ENCODE assay signal across 1 cellular context in the genomic region with DNA sequence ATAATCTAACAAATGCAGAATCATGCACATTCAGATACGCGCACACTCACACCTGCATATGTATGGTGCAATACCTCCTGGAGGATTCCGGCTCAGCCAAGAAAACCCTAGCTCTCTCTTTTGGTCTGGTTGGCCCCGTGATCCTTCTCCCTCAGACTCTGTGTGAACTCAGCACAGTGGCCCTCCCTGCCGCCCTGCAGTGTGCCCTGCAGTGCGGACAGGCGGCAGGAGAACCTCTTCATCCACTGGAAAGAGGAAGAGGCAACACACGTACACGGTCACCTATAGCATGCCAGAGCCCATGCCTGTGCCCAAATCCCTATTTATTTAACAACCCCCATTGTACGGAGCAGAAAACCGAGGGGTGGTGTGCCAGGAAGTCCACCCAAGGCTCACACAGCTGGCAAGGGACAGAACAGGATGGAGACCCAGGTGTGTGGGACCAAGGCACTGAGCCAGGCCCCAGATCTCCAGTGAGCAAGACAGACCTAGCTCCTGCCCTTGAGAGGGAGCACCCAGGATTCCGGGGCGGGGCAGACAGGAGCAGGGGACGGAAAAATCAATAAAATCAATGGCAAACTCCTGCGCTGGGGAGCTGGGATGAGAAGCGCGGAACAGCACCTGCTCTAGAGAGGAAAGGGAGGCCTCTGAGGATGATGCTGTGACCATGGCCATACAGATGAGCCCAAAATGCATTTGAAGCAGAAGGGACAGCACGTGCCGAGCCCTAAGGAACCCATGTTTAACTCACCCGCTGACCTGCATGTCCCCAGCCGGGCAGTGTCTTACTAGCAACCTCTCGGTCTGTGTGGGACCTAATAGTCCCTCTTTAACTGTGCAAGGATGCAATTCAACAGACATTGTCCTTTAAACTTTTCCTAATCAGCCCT.
TF ChIP-seq lines count a peak whose summit lies in the region.

No MANE protein-coding gene starts in this region.

TF ChIP-seq in HepG2, 621 proteins besides CTCF, POLR2A, EP300 and RAD21 (continued from another document and continues in another):
- TF ChIP-seq, protein P1, sequence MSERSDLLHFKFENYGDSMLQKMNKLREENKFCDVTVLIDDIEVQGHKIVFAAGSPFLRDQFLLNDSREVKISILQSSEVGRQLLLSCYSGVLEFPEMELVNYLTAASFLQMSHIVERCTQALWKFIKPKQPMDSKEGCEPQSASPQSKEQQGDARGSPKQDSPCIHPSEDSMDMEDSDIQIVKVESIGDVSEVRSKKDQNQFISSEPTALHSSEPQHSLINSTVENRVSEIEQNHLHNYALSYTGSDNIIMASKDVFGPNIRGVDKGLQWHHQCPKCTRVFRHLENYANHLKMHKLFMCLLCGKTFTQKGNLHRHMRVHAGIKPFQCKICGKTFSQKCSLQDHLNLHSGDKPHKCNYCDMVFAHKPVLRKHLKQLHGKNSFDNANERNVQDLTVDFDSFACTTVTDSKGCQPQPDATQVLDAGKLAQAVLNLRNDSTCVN (CRISPR knock-in tag; IDR thresholded peaks at IDR 0.05; ENCODE audit: borderline replicate concordance), result peak; percentile 84
- TF ChIP-seq, protein P2, sequence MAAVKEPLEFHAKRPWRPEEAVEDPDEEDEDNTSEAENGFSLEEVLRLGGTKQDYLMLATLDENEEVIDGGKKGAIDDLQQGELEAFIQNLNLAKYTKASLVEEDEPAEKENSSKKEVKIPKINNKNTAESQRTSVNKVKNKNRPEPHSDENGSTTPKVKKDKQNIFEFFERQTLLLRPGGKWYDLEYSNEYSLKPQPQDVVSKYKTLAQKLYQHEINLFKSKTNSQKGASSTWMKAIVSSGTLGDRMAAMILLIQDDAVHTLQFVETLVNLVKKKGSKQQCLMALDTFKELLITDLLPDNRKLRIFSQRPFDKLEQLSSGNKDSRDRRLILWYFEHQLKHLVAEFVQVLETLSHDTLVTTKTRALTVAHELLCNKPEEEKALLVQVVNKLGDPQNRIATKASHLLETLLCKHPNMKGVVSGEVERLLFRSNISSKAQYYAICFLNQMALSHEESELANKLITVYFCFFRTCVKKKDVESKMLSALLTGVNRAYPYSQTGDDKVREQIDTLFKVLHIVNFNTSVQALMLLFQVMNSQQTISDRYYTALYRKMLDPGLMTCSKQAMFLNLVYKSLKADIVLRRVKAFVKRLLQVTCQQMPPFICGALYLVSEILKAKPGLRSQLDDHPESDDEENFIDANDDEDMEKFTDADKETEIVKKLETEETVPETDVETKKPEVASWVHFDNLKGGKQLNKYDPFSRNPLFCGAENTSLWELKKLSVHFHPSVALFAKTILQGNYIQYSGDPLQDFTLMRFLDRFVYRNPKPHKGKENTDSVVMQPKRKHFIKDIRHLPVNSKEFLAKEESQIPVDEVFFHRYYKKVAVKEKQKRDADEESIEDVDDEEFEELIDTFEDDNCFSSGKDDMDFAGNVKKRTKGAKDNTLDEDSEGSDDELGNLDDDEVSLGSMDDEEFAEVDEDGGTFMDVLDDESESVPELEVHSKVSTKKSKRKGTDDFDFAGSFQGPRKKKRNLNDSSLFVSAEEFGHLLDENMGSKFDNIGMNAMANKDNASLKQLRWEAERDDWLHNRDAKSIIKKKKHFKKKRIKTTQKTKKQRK (IDR thresholded peaks at IDR 0.05; ENCODE audit: low read length), result no peak
- no peak for TF ChIP-seq ZNF7 (CRISPR knock-in tag; IDR thresholded peaks at IDR 0.05)
- TF ChIP-seq DNMT1 (CRISPR knock-in tag; IDR thresholded peaks at IDR 0.05), result no peak
- peak; percentile 59; the same call in 1 of the 2 replicates for TF ChIP-seq FOXO1 (CRISPR knock-in tag; IDR thresholded peaks at IDR 0.05)
- TF ChIP-seq ZNF670 (CRISPR knock-in tag; IDR thresholded peaks at IDR 0.05; ENCODE audit: borderline replicate concordance), result 0 out of 2 replicates have a peak, but pooled peaks have one; percentile 47
- TF ChIP-seq SPEN (CRISPR knock-in tag; IDR thresholded peaks at IDR 0.05; ENCODE audit: low read depth), result no peak
- TF ChIP-seq SMAD9 (CRISPR knock-in tag; IDR thresholded peaks at IDR 0.05), result no peak
- TF ChIP-seq PAX8 (CRISPR knock-in tag; IDR thresholded peaks at IDR 0.05; ENCODE audit: borderline replicate concordance), result no peak
- TF ChIP-seq, protein P3, sequence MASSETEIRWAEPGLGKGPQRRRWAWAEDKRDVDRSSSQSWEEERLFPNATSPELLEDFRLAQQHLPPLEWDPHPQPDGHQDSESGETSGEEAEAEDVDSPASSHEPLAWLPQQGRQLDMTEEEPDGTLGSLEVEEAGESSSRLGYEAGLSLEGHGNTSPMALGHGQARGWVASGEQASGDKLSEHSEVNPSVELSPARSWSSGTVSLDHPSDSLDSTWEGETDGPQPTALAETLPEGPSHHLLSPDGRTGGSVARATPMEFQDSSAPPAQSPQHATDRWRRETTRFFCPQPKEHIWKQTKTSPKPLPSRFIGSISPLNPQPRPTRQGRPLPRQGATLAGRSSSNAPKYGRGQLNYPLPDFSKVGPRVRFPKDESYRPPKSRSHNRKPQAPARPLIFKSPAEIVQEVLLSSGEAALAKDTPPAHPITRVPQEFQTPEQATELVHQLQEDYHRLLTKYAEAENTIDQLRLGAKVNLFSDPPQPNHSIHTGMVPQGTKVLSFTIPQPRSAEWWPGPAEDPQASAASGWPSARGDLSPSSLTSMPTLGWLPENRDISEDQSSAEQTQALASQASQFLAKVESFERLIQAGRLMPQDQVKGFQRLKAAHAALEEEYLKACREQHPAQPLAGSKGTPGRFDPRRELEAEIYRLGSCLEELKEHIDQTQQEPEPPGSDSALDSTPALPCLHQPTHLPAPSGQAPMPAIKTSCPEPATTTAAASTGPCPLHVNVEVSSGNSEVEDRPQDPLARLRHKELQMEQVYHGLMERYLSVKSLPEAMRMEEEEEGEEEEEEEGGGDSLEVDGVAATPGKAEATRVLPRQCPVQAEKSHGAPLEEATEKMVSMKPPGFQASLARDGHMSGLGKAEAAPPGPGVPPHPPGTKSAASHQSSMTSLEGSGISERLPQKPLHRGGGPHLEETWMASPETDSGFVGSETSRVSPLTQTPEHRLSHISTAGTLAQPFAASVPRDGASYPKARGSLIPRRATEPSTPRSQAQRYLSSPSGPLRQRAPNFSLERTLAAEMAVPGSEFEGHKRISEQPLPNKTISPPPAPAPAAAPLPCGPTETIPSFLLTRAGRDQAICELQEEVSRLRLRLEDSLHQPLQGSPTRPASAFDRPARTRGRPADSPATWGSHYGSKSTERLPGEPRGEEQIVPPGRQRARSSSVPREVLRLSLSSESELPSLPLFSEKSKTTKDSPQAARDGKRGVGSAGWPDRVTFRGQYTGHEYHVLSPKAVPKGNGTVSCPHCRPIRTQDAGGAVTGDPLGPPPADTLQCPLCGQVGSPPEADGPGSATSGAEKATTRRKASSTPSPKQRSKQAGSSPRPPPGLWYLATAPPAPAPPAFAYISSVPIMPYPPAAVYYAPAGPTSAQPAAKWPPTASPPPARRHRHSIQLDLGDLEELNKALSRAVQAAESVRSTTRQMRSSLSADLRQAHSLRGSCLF (CRISPR knock-in tag; IDR thresholded peaks at IDR 0.05; ENCODE audit: borderline replicate concordance), result no peak
- TF ChIP-seq ZNF777 (CRISPR knock-in tag; IDR thresholded peaks at IDR 0.05), result peak; percentile 56; the same call in 1 of the 2 replicates
- no peak for TF ChIP-seq ZBTB43 (CRISPR knock-in tag; conservative IDR thresholded peaks at IDR 0.05)
- TF ChIP-seq ZNF772 (CRISPR knock-in tag; IDR thresholded peaks at IDR 0.05), result no peak; the same call in 1 of the 2 replicates
- TF ChIP-seq POLR2G (IDR thresholded peaks at IDR 0.05; ENCODE audit: low read depth, low read length), result no peak
- no peak for TF ChIP-seq SRSF4 (IDR thresholded peaks at IDR 0.05; ENCODE audit: low read depth, low read length, poor library complexity, severe bottlenecking)
- TF ChIP-seq GABPA (IDR thresholded peaks at IDR 0.05; ENCODE audit: low read depth, low read length), result no peak
- TF ChIP-seq GABPA (CRISPR knock-in tag; IDR thresholded peaks at IDR 0.05; ENCODE audit: low read depth), result no peak; the same call in 1 of the 2 replicates
- 0 out of 2 replicates have a peak, but pooled peaks have one; percentile 13 for TF ChIP-seq SIN3A (IDR thresholded peaks at IDR 0.05; ENCODE audit: borderline replicate concordance, low read depth, low read length)
- TF ChIP-seq ZKSCAN1 (IDR thresholded peaks at IDR 0.05; ENCODE audit: low read length), result no peak
- no peak for TF ChIP-seq SYNCRIP (IDR thresholded peaks at IDR 0.05; ENCODE audit: insufficient read depth, low read depth, low read length)
- TF ChIP-seq, protein P4, sequence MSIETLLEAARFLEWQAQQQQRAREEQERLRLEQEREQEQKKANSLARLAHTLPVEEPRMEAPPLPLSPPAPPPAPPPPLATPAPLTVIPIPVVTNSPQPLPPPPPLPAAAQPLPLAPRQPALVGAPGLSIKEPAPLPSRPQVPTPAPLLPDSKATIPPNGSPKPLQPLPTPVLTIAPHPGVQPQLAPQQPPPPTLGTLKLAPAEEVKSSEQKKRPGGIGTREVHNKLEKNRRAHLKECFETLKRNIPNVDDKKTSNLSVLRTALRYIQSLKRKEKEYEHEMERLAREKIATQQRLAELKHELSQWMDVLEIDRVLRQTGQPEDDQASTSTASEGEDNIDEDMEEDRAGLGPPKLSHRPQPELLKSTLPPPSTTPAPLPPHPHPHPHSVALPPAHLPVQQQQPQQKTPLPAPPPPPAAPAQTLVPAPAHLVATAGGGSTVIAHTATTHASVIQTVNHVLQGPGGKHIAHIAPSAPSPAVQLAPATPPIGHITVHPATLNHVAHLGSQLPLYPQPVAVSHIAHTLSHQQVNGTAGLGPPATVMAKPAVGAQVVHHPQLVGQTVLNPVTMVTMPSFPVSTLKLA (IDR thresholded peaks at IDR 0.05), result peak; percentile 45
- 0 out of 2 replicates have a peak, but pooled peaks have one; percentile 26 for TF ChIP-seq GZF1 (CRISPR knock-in tag; IDR thresholded peaks at IDR 0.05)
- peak; percentile 88; the same call in 1 of the 2 replicates for TF ChIP-seq HOXA5 (CRISPR knock-in tag; IDR thresholded peaks at IDR 0.05)
- TF ChIP-seq, protein P5, sequence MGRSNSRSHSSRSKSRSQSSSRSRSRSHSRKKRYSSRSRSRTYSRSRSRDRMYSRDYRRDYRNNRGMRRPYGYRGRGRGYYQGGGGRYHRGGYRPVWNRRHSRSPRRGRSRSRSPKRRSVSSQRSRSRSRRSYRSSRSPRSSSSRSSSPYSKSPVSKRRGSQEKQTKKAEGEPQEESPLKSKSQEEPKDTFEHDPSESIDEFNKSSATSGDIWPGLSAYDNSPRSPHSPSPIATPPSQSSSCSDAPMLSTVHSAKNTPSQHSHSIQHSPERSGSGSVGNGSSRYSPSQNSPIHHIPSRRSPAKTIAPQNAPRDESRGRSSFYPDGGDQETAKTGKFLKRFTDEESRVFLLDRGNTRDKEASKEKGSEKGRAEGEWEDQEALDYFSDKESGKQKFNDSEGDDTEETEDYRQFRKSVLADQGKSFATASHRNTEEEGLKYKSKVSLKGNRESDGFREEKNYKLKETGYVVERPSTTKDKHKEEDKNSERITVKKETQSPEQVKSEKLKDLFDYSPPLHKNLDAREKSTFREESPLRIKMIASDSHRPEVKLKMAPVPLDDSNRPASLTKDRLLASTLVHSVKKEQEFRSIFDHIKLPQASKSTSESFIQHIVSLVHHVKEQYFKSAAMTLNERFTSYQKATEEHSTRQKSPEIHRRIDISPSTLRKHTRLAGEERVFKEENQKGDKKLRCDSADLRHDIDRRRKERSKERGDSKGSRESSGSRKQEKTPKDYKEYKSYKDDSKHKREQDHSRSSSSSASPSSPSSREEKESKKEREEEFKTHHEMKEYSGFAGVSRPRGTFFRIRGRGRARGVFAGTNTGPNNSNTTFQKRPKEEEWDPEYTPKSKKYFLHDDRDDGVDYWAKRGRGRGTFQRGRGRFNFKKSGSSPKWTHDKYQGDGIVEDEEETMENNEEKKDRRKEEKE (IDR thresholded peaks at IDR 0.05), result no peak
- no peak for TF ChIP-seq CREBL2 (CRISPR knock-in tag; IDR thresholded peaks at IDR 0.05; ENCODE audit: borderline replicate concordance)
- TF ChIP-seq SMYD3 (CRISPR knock-in tag; IDR thresholded peaks at IDR 0.05), result peak; percentile 90; the same call in 1 of the 2 replicates
- 0 out of 2 replicates have a peak, but pooled peaks have one; percentile 21 for TF ChIP-seq IKZF5 (CRISPR knock-in tag; IDR thresholded peaks at IDR 0.05)
- peak; percentile 78 for TF ChIP-seq TEAD3 (CRISPR knock-in tag; optimal IDR thresholded peaks at IDR 0.05; ENCODE audit: borderline replicate concordance)
- TF ChIP-seq ZSCAN9 (CRISPR knock-in tag; IDR thresholded peaks at IDR 0.05; ENCODE audit: borderline replicate concordance), result no peak
- no peak; the same call in none of the 2 replicates for TF ChIP-seq MXD4 (CRISPR knock-in tag; IDR thresholded peaks at IDR 0.05)
- TF ChIP-seq ZNF33A (CRISPR knock-in tag; IDR thresholded peaks at IDR 0.05; ENCODE audit: borderline replicate concordance), result no peak
- no peak for TF ChIP-seq AGO2 (optimal IDR thresholded peaks at IDR 0.05; ENCODE audit: low read depth, low read length)
- no peak for TF ChIP-seq HCFC1 (IDR thresholded peaks at IDR 0.05; ENCODE audit: low read depth, low read length)
- TF ChIP-seq SRSF1 (optimal IDR thresholded peaks at IDR 0.05; ENCODE audit: low read depth, low read length), result peak; percentile 34
